In the genomic region with DNA sequence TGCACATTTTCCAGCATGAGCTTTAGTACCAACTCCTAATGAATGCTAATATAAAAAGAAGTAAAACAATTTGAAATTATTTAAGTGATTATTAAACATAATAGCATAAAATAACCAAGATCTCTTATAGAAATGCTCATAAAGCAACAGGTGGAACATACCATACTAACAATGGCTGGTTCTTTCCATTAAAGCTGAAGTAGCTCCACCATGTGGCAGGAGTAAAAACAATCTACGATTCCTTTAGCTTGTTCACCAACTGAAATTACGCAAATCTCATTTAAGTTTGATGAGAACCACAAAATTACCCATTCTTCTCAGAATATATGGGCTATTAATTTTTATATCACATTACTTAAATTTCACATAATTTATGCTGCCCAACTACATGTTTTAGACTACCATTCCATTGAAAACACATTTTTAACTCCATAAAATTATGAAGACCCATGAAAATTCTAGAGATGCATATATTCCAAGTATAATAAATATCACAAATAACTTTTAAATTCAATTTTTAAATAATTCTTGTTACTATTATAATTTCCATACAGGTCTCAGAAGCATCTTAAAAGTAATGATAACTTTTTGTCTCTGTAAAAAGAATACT, we compare ENCODE assay signal across 8 cellular contexts.
A peak's percentile ranks its signal among the peaks of the same experiment; 100 is the strongest.
DNase-seq lines count a peak whose midpoint lies in the region; ATAC-seq and TF ChIP-seq lines count a peak whose summit lies in the region.

No MANE protein-coding gene starts in this region.

- H3K4me1 ChIP-seq in heart right ventricle (peaks cover 0 to 12% (median 1%) of the 10 kb centered on the region in 9 donors), right cardiac atrium (ENCODE audit: control insufficient read depth, insufficient read depth, low read length) (no peaks in the 10 kb centered on the region), mesenchymal stem cell (ENCODE audit: control insufficient read depth, insufficient read depth, low read depth, low read length) (no peaks in the 10 kb centered on the region)

- no peak overlapping the region for H3K4ac ChIP-seq in mesenchymal stem cell (ENCODE audit: low read depth in 1 of 2, low read length in 2 of 2)

- ATAC-seq in heart right ventricle = peak in 1 of 8 donors; percentile 42
- ATAC-seq in right cardiac atrium = no peak
- ATAC-seq in HG02840 (IDR thresholded peaks at IDR 0.05; ENCODE audit: low FRiP score, unreplicated experiment) = no peak
- no peak for ATAC-seq in HG02763 (IDR thresholded peaks at IDR 0.05; ENCODE audit: unreplicated experiment)

- intact Hi-C loops in heart right ventricle (cut with DNase I) = loop anchor here in 7 of 10 donors (2.0 to 10.0 kb wide), 3 partner anchors 55 to 151 kb away; no protein-coding TSS in a partner anchor
- intact Hi-C loops in right cardiac atrium (cut with DNase I) = loop anchor here in 2 of 4 donors (2.0 to 5.0 kb wide), 2 partner anchors 53 to 63 kb away; no protein-coding TSS in a partner anchor

- H3K36me3 ChIP-seq in heart right ventricle = no peaks in the 10 kb centered on the region
- H3K36me3 ChIP-seq in mesenchymal stem cell (ENCODE audit: control insufficient read depth in 1 of 2, insufficient read depth in 2 of 2, low read depth in 1 of 2, low read length in 2 of 2) = no peaks in the 10 kb centered on the region

- H3K27me3 ChIP-seq in heart right ventricle (peaks cover 0 to 10% (median 0%) of the 10 kb centered on the region in 7 donors), right cardiac atrium (ENCODE audit: control insufficient read depth, insufficient read depth) (no peaks in the 10 kb centered on the region), mesenchymal stem cell (ENCODE audit: control insufficient read depth in 1 of 2, insufficient read depth in 1 of 2, low read length in 2 of 2) (peaks cover 0 to 44% of the 10 kb centered on the region in 2 experiments)

- no peak overlapping the region for H3K18ac ChIP-seq in mesenchymal stem cell (ENCODE audit: low read depth in 1 of 2, low read length in 2 of 2)

- H3K27ac ChIP-seq in heart right ventricle (no peak overlapping the region), right cardiac atrium (ENCODE audit: low read length) (no peak overlapping the region), mesenchymal stem cell (ENCODE audit: low read length, poor library complexity, severe bottlenecking) (no peak overlapping the region)

- no peaks in the 10 kb centered on the region for H3K9me3 ChIP-seq in heart right ventricle
- no peaks in the 10 kb centered on the region for H3K9me3 ChIP-seq in right cardiac atrium (ENCODE audit: control insufficient read depth, low read length)
- no peaks in the 10 kb centered on the region for H3K9me3 ChIP-seq in mesenchymal stem cell (ENCODE audit: control insufficient read depth, low read length)

- H3K23ac ChIP-seq in mesenchymal stem cell (ENCODE audit: low read length in 2 of 2) = no peak overlapping the region

- H2AK5ac ChIP-seq in mesenchymal stem cell (ENCODE audit: low read length, severe bottlenecking) = no peak overlapping the region

- no peaks in the 10 kb centered on the region for H3K79me1 ChIP-seq in mesenchymal stem cell (replicated peaks; ENCODE audit: low read length, poor library complexity, severe bottlenecking)

- H4K91ac ChIP-seq in mesenchymal stem cell (ENCODE audit: low read length) = no peak overlapping the region

- H4K8ac ChIP-seq in mesenchymal stem cell (ENCODE audit: low read length) = no peak overlapping the region

- no peak overlapping the region for H3K14ac ChIP-seq in mesenchymal stem cell (ENCODE audit: low read length in 2 of 2)

- H2BK12ac ChIP-seq in mesenchymal stem cell (ENCODE audit: low read length in 2 of 2) = no peak overlapping the region

- peak; percentile 25 to 79 (median 63) for TF ChIP-seq CTCF in heart right ventricle (IDR thresholded peaks at IDR 0.05)

- no peak overlapping the region for H3K4me2 ChIP-seq in mesenchymal stem cell (ENCODE audit: low read length, poor library complexity, severe bottlenecking)

- no peak overlapping the region for H2BK15ac ChIP-seq in mesenchymal stem cell (ENCODE audit: low read depth, poor library complexity, severe bottlenecking)

- H3K4me3 ChIP-seq in heart right ventricle (no peak overlapping the region), right cardiac atrium (ENCODE audit: low read length) (no peak overlapping the region), mesenchymal stem cell (ENCODE audit: insufficient read depth in 1 of 2, low read depth in 1 of 2, low read length in 2 of 2) (no peak overlapping the region)

- 7 to 31% methylated on average over 2 of the region's 2 CpGs for WGBS in heart right ventricle, 2 donors
- WGBS in right cardiac atrium = 7% methylated on average over 2 of the region's 2 CpGs
- 4% methylated on average over 2 of the region's 2 CpGs for WGBS in mesenchymal stem cell

- no peak overlapping the region for H2BK5ac ChIP-seq in mesenchymal stem cell (ENCODE audit: low read depth, low read length, poor library complexity, severe bottlenecking)

- H3K9ac ChIP-seq in mesenchymal stem cell (ENCODE audit: low read length) = no peak overlapping the region

- DNase-seq in heart right ventricle (no peak), right cardiac atrium (no peak), NCI-H2227 treated with DMSO at 0.1 percent for 48 hours (lab: John Stamatoyannopoulos, UW) (peak; percentile 62), T47D (ENCODE audit: low read depth in 1 of 2, low spot score in 1 of 2) (peak; percentile 9 to 67), mesenchymal stem cell (peak; percentile 65)
- DNase-seq in activated naive CD4-positive, alpha-beta T cell treated with Interleukin-2 at 50 U/mL for 16 hours = no peak

- no peak overlapping the region for H2BK120ac ChIP-seq in mesenchymal stem cell (ENCODE audit: low read depth, low read length)

- H2AFZ ChIP-seq in mesenchymal stem cell (ENCODE audit: low read depth, low read length) = no peak overlapping the region

- in situ Hi-C loops in T47D (cut with HindIII; ENCODE audit: low pct_unique_long_range_greater_than_20kb, low sequenced_read_pairs) = no loop called here

Comparison
In these comparisons a context has a peak if more than half of its experiments do, and no peak if none do; other contexts are left out.
1. DNase-seq: peak in NCI-H2227 treated with DMSO at 0.1 percent for 48 hours (single experiment), T47D (2 of 2) and mesenchymal stem cell (single experiment); none in heart right ventricle (0 of 2), right cardiac atrium (0 of 3) and activated naive CD4-positive, alpha-beta T cell treated with Interleukin-2 at 50 U/mL for 16 hours (single experiment).